ENCODE assay signal across 9 cellular contexts in the genomic region with DNA sequence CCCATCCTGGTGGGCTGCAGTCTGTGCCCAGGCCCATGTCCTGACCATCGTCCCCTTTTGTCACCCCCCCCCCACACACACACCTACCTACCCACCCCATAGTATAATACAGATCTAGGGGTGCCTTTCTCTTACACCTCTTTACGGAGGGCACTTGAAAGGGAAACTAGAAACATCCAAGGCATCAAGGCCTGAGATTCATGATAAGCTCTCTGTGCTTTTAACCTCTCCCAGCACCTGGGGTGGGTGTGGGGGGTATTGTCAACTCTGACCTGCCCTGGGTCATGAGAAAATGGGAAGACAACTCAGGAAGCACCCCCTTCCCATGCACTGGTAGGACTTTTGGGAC. TPM values are rescaled to one million over a fixed set of nuclear protein-coding genes. Genes with fewer than 3 reads are reported as not detected.
A peak's percentile ranks its signal among the peaks of the same experiment; 100 is the strongest.
DNase-seq lines count a peak whose midpoint lies in the region; ATAC-seq and TF ChIP-seq lines count a peak whose summit lies in the region.
"Had no signal": no experiment of that assay in that cellular context is flagged by ENCODE, and none has a peak within 500 bp of the region (broad histone marks: within the 10 kb centered on the region; RNA-seq: fewer than 3 reads in every experiment).

No MANE protein-coding gene starts in this region.

- TF ChIP-seq POLR2A in stomach (IDR thresholded peaks at IDR 0.05): no peak

- H3K27ac ChIP-seq in HUES6 (ENCODE audit: low read depth, low read length) (peak overlapping the region; percentile 83; the same call in 1 of the 2 replicates), stomach (peak overlapping the region; percentile 91 to 99 (median 97))

- TF ChIP-seq CTCF in stomach (IDR thresholded peaks at IDR 0.05): no peak

- peak overlapping the region; percentile 74 for H3K27ac Mint-ChIP-seq in activated naive CD8-positive, alpha-beta T cell

- no peak for DNase-seq in stomach
- no peak for DNase-seq in NAMALWA (ENCODE audit: low spot score)
- DNase-seq in posterior cingulate gyrus: no peak
- DNase-seq in germinal center (ENCODE audit: low spot score): no peak

- TF ChIP-seq EP300 in stomach (IDR thresholded peaks at IDR 0.05): no peak

- intact Hi-C loops in stomach (cut with DNase I; ENCODE audit: low total_unique reads) (no loop called here), posterior cingulate gyrus (cut with DNase I) (loop anchor here (5.0 kb wide), 1 partner anchor 87 kb away; no protein-coding TSS in a partner anchor)

- no peaks in the 10 kb centered on the region for H3K9me3 ChIP-seq in HUES6 (ENCODE audit: control insufficient read depth, insufficient read depth, low read depth, low read length)
- H3K9me3 ChIP-seq in iPS-18c (ENCODE audit: control insufficient read depth, insufficient read depth, low read length): no peaks in the 10 kb centered on the region
- H3K9me3 ChIP-seq in stomach: no peaks in the 10 kb centered on the region

- no peaks in the 10 kb centered on the region for H3K9me3 Mint-ChIP-seq in activated naive CD8-positive, alpha-beta T cell (ENCODE audit: low read depth)

- H3K4me3 Mint-ChIP-seq in activated naive CD8-positive, alpha-beta T cell: peak overlapping the region; percentile 79

- WGBS in stomach, 5 donors: 0 to 13% (median 3%) methylated on average over 2 of the region's 2 CpGs

- no peaks in the 10 kb centered on the region for H3K27me3 ChIP-seq in HUES6 (ENCODE audit: control insufficient read depth, insufficient read depth, low read length)
- H3K27me3 ChIP-seq in stomach: no peaks in the 10 kb centered on the region

- H3K4me3 ChIP-seq in HUES6 (ENCODE audit: low read depth, low read length) (peak overlapping the region; percentile 98), iPS-18c (ENCODE audit: insufficient read depth, low read depth, low read length) (peak overlapping the region; percentile 67), stomach (peak overlapping the region; percentile 83 to 98 (median 90))

- peaks cover 8% of the 10 kb centered on the region for H3K36me3 ChIP-seq in HUES6 (ENCODE audit: control insufficient read depth, insufficient read depth, low read length)
- H3K36me3 ChIP-seq in stomach: peaks cover 0 to 14% (median 4%) of the 10 kb centered on the region in 4 donors

- H3K4me1 ChIP-seq in HUES6 (ENCODE audit: control insufficient read depth, insufficient read depth, low read length) (peaks cover 30% of the 10 kb centered on the region), stomach (peaks cover 35 to 60% (median 48%) of the 10 kb centered on the region in 4 donors)

- no peaks in the 10 kb centered on the region for H3K27me3 Mint-ChIP-seq in activated naive CD8-positive, alpha-beta T cell

- peak overlapping the region; percentile 78 for H3K9ac ChIP-seq in HUES6 (ENCODE audit: low read length)

- no peak for ATAC-seq in GM21737 (IDR thresholded peaks at IDR 0.05; ENCODE audit: unreplicated experiment)

- H3K36me3 Mint-ChIP-seq in activated naive CD8-positive, alpha-beta T cell: peaks cover 4% of the 10 kb centered on the region

- peaks cover 34% of the 10 kb centered on the region for H3K4me1 Mint-ChIP-seq in activated naive CD8-positive, alpha-beta T cell (ENCODE audit: low read depth)

RNA-seq across cellular contexts. Expression of a gene that starts 1.6 kb away (rescaled TPM):
- 10 to 100 TPM in 4 of 5 donors, 1 to 10 TPM in 1; 8.3 to 13.4 (median 11.9) TPM for total RNA-seq in stomach
- 1 to 10 TPM; 2.7 to 4.2 (median 2.9) TPM for polyA plus RNA-seq in stomach

RNA-seq across cellular contexts. Expression of a gene that starts 37.6 kb away (rescaled TPM):
- under 1 TPM in 1 of 5 donors, not detected in 4; 0.18 TPM for total RNA-seq in stomach
- under 1 TPM in 2 of 3 donors, not detected in 1; 0.08 to 0.19 TPM for polyA plus RNA-seq in stomach
- total RNA-seq: activated CD8-positive, alpha-beta memory T cell treated with anti-CD3 and anti-CD28 coated beads for 36 hours had no signal
